23 cellular contexts compared by ENCODE assay signal in the genomic region with DNA sequence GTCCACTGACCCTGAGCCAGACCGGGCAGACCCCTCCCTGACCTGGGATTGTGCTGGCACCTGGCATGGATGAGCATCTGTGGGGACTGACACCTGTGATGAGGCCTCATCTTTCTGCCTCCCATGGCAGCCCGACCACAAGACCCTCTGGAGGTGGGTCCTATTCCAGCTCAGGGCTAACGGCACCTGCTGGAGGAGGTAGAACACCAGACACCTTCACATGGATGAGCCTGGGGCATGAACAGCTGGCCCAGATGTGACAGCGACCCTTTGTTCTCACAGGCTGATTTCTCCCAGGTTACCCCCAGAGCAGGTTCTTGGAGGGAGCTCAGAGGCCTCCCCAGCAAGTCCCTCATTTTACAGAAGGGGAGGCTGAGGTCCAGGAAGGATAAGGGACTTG. TPM values are rescaled to one million over a fixed set of nuclear protein-coding genes. Genes with fewer than 3 reads are reported as not detected.
A peak's percentile ranks its signal among the peaks of the same experiment; 100 is the strongest.
DNase-seq lines count a peak whose midpoint lies in the region; ATAC-seq, FAIRE-seq and TF ChIP-seq lines count a peak whose summit lies in the region.
"Had no signal": no experiment of that assay in that cellular context is flagged by ENCODE, and none has a peak within 500 bp of the region (broad histone marks: within the 10 kb centered on the region; RNA-seq: fewer than 3 reads in every experiment).

No MANE protein-coding gene starts in this region.

- FAIRE-seq in GM12878 (lab: Jason Lieb, UNC) (no peak), kidney (lab: Jason Lieb, UNC) (no peak)
- FAIRE-seq: A204.1 had no signal

- H3K27ac ChIP-seq in GM12878 (ENCODE audit: control insufficient read depth, insufficient read depth) (no peak overlapping the region), kidney (ENCODE audit: low read depth in 2 of 2, low read length in 2 of 2) (no peak overlapping the region)
- H3K27ac ChIP-seq: Peyer's patch had no signal

- 96% methylated on average over 4 of the region's 4 CpGs for WGBS in GM12878 (ENCODE audit: insufficient coverage, insufficient replicate concordance, low lambda C conversion rate, missing lambda C conversion rate)

- peaks cover 31% of the 10 kb centered on the region for H3K79me2 ChIP-seq in GM12878 (ENCODE audit: control insufficient read depth, insufficient read depth, low read length)

- TF ChIP-seq RAD21 in GM12878 (IDR thresholded peaks at IDR 0.05; ENCODE audit: insufficient read depth, low read depth, low read length) = no peak

- H3K27me3 Mint-ChIP-seq in stimulated activated memory B cell treated with anti-CD40 and anti-IgM and Interleukin-4, amounts not matched to agents 10 μg/mL and 1 μg/mL and 100 μg/mL, for 72 hours = no peaks in the 10 kb centered on the region
- H3K27me3 Mint-ChIP-seq in mesothelial cell of epicardium (ENCODE audit: low read depth) = peaks cover 55% of the 10 kb centered on the region
- H3K27me3 Mint-ChIP-seq: B cell had no signal

- peak overlapping the region; percentile 91 for H3K27ac Mint-ChIP-seq in stimulated activated memory B cell treated with anti-CD40 and anti-IgM and Interleukin-4, amounts not matched to agents 10 μg/mL and 1 μg/mL and 100 μg/mL, for 72 hours
- H3K27ac Mint-ChIP-seq in mesothelial cell of epicardium = no peak overlapping the region
- H3K27ac Mint-ChIP-seq: B cell, GM23338 had no signal

- POLR2A ChIA-PET in GM12878 (lab: Charles Lee) = interaction anchor here (0.5 to 1.5 kb wide), 2 partner anchors 13 to 57 kb away, joined by 3 read pairs; no protein-coding TSS in a partner anchor

- H3K36me3 ChIP-seq in GM12878 (ENCODE audit: control insufficient read depth in 2 of 2, insufficient read depth in 2 of 2, low read length in 1 of 2) = peaks cover 17 to 29% of the 10 kb centered on the region in 2 experiments; a peak in 3 of 4 replicates
- H3K36me3 ChIP-seq in kidney (ENCODE audit: control insufficient read depth in 1 of 2, insufficient read depth in 2 of 2, low read length in 2 of 2) = no peaks in the 10 kb centered on the region
- H3K36me3 ChIP-seq: Peyer's patch had no signal

- ATAC-seq in GM12878 = no peak
- ATAC-seq in stimulated activated memory B cell treated with anti-CD40 and anti-IgM and Interleukin-4, amounts not matched to agents 10 μg/mL and 1 μg/mL and 100 μg/mL, for 72 hours = no peak
- ATAC-seq: GM23338, SK-N-SH treated with all-trans-retinoic acid at 6 μM for 48 hours had no signal

- peaks cover 60% of the 10 kb centered on the region for H3K36me3 Mint-ChIP-seq in stimulated activated memory B cell treated with anti-CD40 and anti-IgM and Interleukin-4, amounts not matched to agents 10 μg/mL and 1 μg/mL and 100 μg/mL, for 72 hours
- H3K36me3 Mint-ChIP-seq in mesothelial cell of epicardium = no peaks in the 10 kb centered on the region

- H3K9ac ChIP-seq in GM12878 (ENCODE audit: control insufficient read depth, insufficient read depth, low read length) = no peak overlapping the region
- H3K9ac ChIP-seq in kidney (ENCODE audit: low read length in 2 of 2) = no peak overlapping the region

- in situ Hi-C loops in GM12878 (cut with MboI) = no loop called here

- RAD21 ChIA-PET in GM12878 (lab: Charles Lee; ENCODE audit: unreplicated experiment) = interaction anchor here (5.5 kb wide), 1 partner anchor 13 kb away, joined by 40 read pairs; no protein-coding TSS in a partner anchor

- peaks cover 2% of the 10 kb centered on the region; the same call in 1 of the 3 replicates for H3K9me3 ChIP-seq in GM12878 (replicated peaks; ENCODE audit: control insufficient read depth, insufficient read depth, low read length)
- H3K9me3 ChIP-seq in kidney (ENCODE audit: control insufficient read depth in 1 of 2, low read length in 2 of 2) = peaks cover 0 to 7% of the 10 kb centered on the region in 2 donors

- peak; percentile 54 for DNase-seq in activated CD8-positive, alpha-beta memory T cell treated with anti-CD3 and anti-CD28 coated beads for 24 hours
- DNase-seq in activated CD8-positive, alpha-beta memory T cell treated with anti-CD3 and anti-CD28 coated beads, Interleukin-2, amount 50 U/mL, for 4 hours = no peak
- DNase-seq in GM12878 (ENCODE audit: low read depth, low spot score) (no peak), kidney (peak; percentile 31), NCI-H2227 treated with DMSO at 0.1 percent for 48 hours (lab: John Stamatoyannopoulos, UW) (no peak), mesothelial cell of epicardium (ENCODE audit: low spot score in 2 of 2, unreplicated experiment in 2 of 2) (no peak)
- DNase-seq: DMS79, HCEC 1CT, KG1, NCI-H1105, NCI-H146, NCI-H2029, NCI-H345, NCI-H524 treated with DMSO at 0.1 percent for 48 hours, NCI-H82, Peyer's patch had no signal

- H3K4me2 ChIP-seq in GM12878 (ENCODE audit: control insufficient read depth, insufficient read depth) = no peak overlapping the region
- H3K4me2 ChIP-seq: GM23338 had no signal

- TF ChIP-seq CTCF in GM12878 (IDR thresholded peaks at IDR 0.05 in 2 of 3, conservative IDR thresholded peaks at IDR 0.05 in 1 of 3; ENCODE audit: control insufficient read depth in 2 of 3, extremely low read depth in 1 of 3, insufficient read depth in 1 of 3, low read depth in 3 of 3, low read length in 3 of 3) = no peak
- TF ChIP-seq CTCF in kidney (IDR thresholded peaks at IDR 0.05; ENCODE audit: borderline replicate concordance, extremely low read depth, insufficient read depth) = no peak
- no peak for TF ChIP-seq CTCF in mesothelial cell of epicardium (IDR thresholded peaks at IDR 0.05; ENCODE audit: unreplicated experiment)

- no peak overlapping the region for H2AFZ ChIP-seq in GM12878 (ENCODE audit: control insufficient read depth, low read depth, low read length)
- H2AFZ ChIP-seq: GM23338 had no signal

- no peak overlapping the region for H3K4me3 Mint-ChIP-seq in stimulated activated memory B cell treated with anti-CD40 and anti-IgM and Interleukin-4, amounts not matched to agents 10 μg/mL and 1 μg/mL and 100 μg/mL, for 72 hours
- H3K4me3 Mint-ChIP-seq in mesothelial cell of epicardium = no peak overlapping the region
- H3K4me3 Mint-ChIP-seq: B cell, GM23338 had no signal

- peaks cover 87% of the 10 kb centered on the region for H3K4me1 Mint-ChIP-seq in stimulated activated memory B cell treated with anti-CD40 and anti-IgM and Interleukin-4, amounts not matched to agents 10 μg/mL and 1 μg/mL and 100 μg/mL, for 72 hours
- H3K4me1 Mint-ChIP-seq in mesothelial cell of epicardium = no peaks in the 10 kb centered on the region
- H3K4me1 Mint-ChIP-seq: GM23338 had no signal

- no peaks in the 10 kb centered on the region for H4K20me1 ChIP-seq in GM12878 (ENCODE audit: control insufficient read depth, insufficient read depth)

- intact Hi-C loops in GM12878 (cut with micrococcal nuclease; ENCODE audit: unreplicated experiment) = loop anchor here (2.0 kb wide), 1 partner anchor 13 kb away; no protein-coding TSS in a partner anchor
- intact Hi-C loops in kidney (cut with DNase I) = no loop called here

- H3K9me3 Mint-ChIP-seq in stimulated activated memory B cell treated with anti-CD40 and anti-IgM and Interleukin-4, amounts not matched to agents 10 μg/mL and 1 μg/mL and 100 μg/mL, for 72 hours = peaks cover 4% of the 10 kb centered on the region
- H3K9me3 Mint-ChIP-seq in mesothelial cell of epicardium = peaks cover 17% of the 10 kb centered on the region

- TF ChIP-seq POLR2A in GM12878 (IDR thresholded peaks at IDR 0.05; ENCODE audit: low read depth, low read length) = peak; percentile 49; the same call in 1 of the 2 replicates

- no TSS peak for BruUV-seq in GM12878 (replicated peaks; lab: Mats Ljungman, UMichigan)

- H3K4me1 ChIP-seq in GM12878 (ENCODE audit: control insufficient read depth, insufficient read depth, low read length) (peaks cover 40% of the 10 kb centered on the region), kidney (ENCODE audit: control insufficient read depth in 1 of 2, insufficient read depth in 1 of 2, low read depth in 1 of 2, low read length in 2 of 2) (no peaks in the 10 kb centered on the region)

- no peak overlapping the region for H3K4me3 ChIP-seq in GM12878
- no peak overlapping the region for H3K4me3 ChIP-seq in kidney (ENCODE audit: low read length in 2 of 2)
- H3K4me3 ChIP-seq: GM23338, Peyer's patch had no signal

- TF ChIP-seq EP300 in GM12878 (IDR thresholded peaks at IDR 0.05; ENCODE audit: borderline replicate concordance in 1 of 2, control insufficient read depth in 1 of 2, low read depth in 2 of 2, low read length in 2 of 2) = no peak

- SMC1A ChIA-PET in GM12878 (lab: Charles Lee; ENCODE audit: uncharacterized antibody, unreplicated experiment) = interaction anchor here (1.0 to 4.2 kb wide), 8 partner anchors 12 to 82 kb away, joined by 3 to 19 read pairs (median 3); no protein-coding TSS in a partner anchor

- no peaks in the 10 kb centered on the region for H3K27me3 ChIP-seq in GM12878 (replicated peaks in 1 of 2; ENCODE audit: control insufficient read depth in 2 of 2, insufficient read depth in 2 of 2, low read length in 1 of 2)
- H3K27me3 ChIP-seq: Peyer's patch had no signal

- CTCF ChIA-PET in GM12878 (lab: Yijun Ruan, JAX) = interaction anchor here (1.3 to 6.2 kb wide), 2 partner anchors 14 to 128 kb away, joined by 4 to 45 read pairs; no protein-coding TSS in a partner anchor

RNA-seq across cellular contexts. Expression of gene PIK3R6, which starts 46.4 kb away (rescaled TPM):
- 293 and 314 TPM in 2 replicates for total RNA-seq in GM12878 (2013; cell fraction: nucleolus; rRNA removed)
- total RNA-seq in GM12878 (2014; rRNA removed) = 40.3 and 44.7 TPM in 2 replicates
- 26.4 and 27.9 TPM in 2 replicates for total RNA-seq in GM12878 (2014; rRNA removed; fragmentation: Illumina TruSeq; extraction: Trizol)
- total RNA-seq in GM12878 (2021) = 76.7 and 81.7 TPM in 2 replicates
- polyA plus RNA-seq in GM12878 (2011; ENCODE audit: low read depth) = 68.9 TPM
- 73.5 and 146 TPM in 2 replicates for polyA plus RNA-seq in GM12878 (2011; rRNA removed)
- polyA plus RNA-seq in GM12878 (2011; cell fraction: cytosol; rRNA removed) = 164 and 182 TPM in 2 replicates
- polyA plus RNA-seq in GM12878 (2011; cell fraction: nucleus; rRNA removed) = 666 and 871 TPM in 2 replicates
- polyA plus RNA-seq in GM12878 (2012) = 144 and 184 TPM in 2 replicates
- 31.6 and 54.7 TPM in 2 replicates for polyA plus RNA-seq in GM12878 (2014; fragmentation: Illumina TruSeq; extraction: Trizol)
- 1 to 10 TPM; 6.7 to 7.4 TPM for polyA plus RNA-seq in GM12878 (2014; fragmentation: Nextera tagmentation; extraction: Ambion mirVana)
- polyA plus RNA-seq in GM12878 (2014; rRNA removed) = 86.5 and 99.8 TPM in 2 replicates
- 100 to 1,000 TPM; 103 to 109 TPM for polyA plus RNA-seq in GM12878 (2016; fragmentation: Nextera tagmentation; extraction: Ambion mirVana)
- 99.0 and 156 TPM in 2 replicates for polyA minus RNA-seq in GM12878 (2011; rRNA and poly(A)+ RNA removed)
- 50.8 and 58.4 TPM in 2 replicates for polyA minus RNA-seq in GM12878 (2011; cell fraction: cytosol; rRNA and poly(A)+ RNA removed)
- polyA minus RNA-seq in GM12878 (2011; cell fraction: nucleus; rRNA and poly(A)+ RNA removed) = 143 and 160 TPM in 2 replicates
- total RNA-seq in kidney = 2.3 TPM
- polyA plus RNA-seq in kidney (ENCODE audit: insufficient read depth, low read depth, low replicate concordance) = 0.17 TPM
- not detected in 3 replicates for total RNA-seq in mesothelial cell of epicardium
- total RNA-seq: HT1080, OCI-LY7 had no signal

RNA-seq across cellular contexts. Expression of gene PIK3R5, which starts 51.6 kb away (rescaled TPM):
- total RNA-seq in GM12878 (2013; cell fraction: nucleolus; rRNA removed) = 260 and 296 TPM in 2 replicates
- total RNA-seq in GM12878 (2014; rRNA removed) = 36.8 and 39.5 TPM in 2 replicates
- total RNA-seq in GM12878 (2014; rRNA removed; fragmentation: Illumina TruSeq; extraction: Trizol) = 24.7 and 26.5 TPM in 2 replicates
- total RNA-seq in GM12878 (2021) = 50.8 and 51.2 TPM in 2 replicates
- 25.1 TPM for polyA plus RNA-seq in GM12878 (2011; ENCODE audit: low read depth)
- 34.3 and 43.9 TPM in 2 replicates for polyA plus RNA-seq in GM12878 (2011; rRNA removed)
- 42.7 and 45.7 TPM in 2 replicates for polyA plus RNA-seq in GM12878 (2011; cell fraction: cytosol; rRNA removed)
- 155 and 160 TPM in 2 replicates for polyA plus RNA-seq in GM12878 (2011; cell fraction: nucleus; rRNA removed)
- 44.1 and 46.7 TPM in 2 replicates for polyA plus RNA-seq in GM12878 (2012)
- 27.3 and 34.2 TPM in 2 replicates for polyA plus RNA-seq in GM12878 (2014; fragmentation: Illumina TruSeq; extraction: Trizol)
- polyA plus RNA-seq in GM12878 (2014; fragmentation: Nextera tagmentation; extraction: Ambion mirVana) = 1 to 10 TPM; 9.5 to 9.6 TPM
- polyA plus RNA-seq in GM12878 (2014; rRNA removed) = 32.9 and 33.5 TPM in 2 replicates
- 10 to 100 TPM; 36.9 to 39.5 TPM for polyA plus RNA-seq in GM12878 (2016; fragmentation: Nextera tagmentation; extraction: Ambion mirVana)
- 48.9 and 95.6 TPM in 2 replicates for polyA minus RNA-seq in GM12878 (2011; rRNA and poly(A)+ RNA removed)
- polyA minus RNA-seq in GM12878 (2011; cell fraction: cytosol; rRNA and poly(A)+ RNA removed) = 32.6 and 35.1 TPM in 2 replicates
- polyA minus RNA-seq in GM12878 (2011; cell fraction: nucleus; rRNA and poly(A)+ RNA removed) = 48.0 and 66.0 TPM in 2 replicates
- 19.1 TPM for total RNA-seq in kidney
- 0.45 TPM for polyA plus RNA-seq in kidney (ENCODE audit: insufficient read depth, low read depth, low replicate concordance)
- total RNA-seq in mesothelial cell of epicardium = 0.18 to 0.27 TPM (median 0.25 TPM) in 3 replicates
- total RNA-seq: HT1080 had no signal

Comparison
In these comparisons a context has a peak if more than half of its experiments do, and no peak if none do; other contexts are left out.
1. DNase-seq: peak in activated CD8-positive, alpha-beta memory T cell treated with anti-CD3 and anti-CD28 coated beads for 24 hours (single experiment) and kidney (single experiment); none in activated CD8-positive, alpha-beta memory T cell treated with anti-CD3 and anti-CD28 coated beads, Interleukin-2, amount 50 U/mL, for 4 hours (single experiment), GM12878 (single experiment), NCI-H2227 treated with DMSO at 0.1 percent for 48 hours (single experiment) and mesothelial cell of epicardium (0 of 2).
2. RNA of gene PIK3R5, which starts 51.6 kb away (total RNA-seq): 24.7 to 296 TPM in GM12878 and 19.1 TPM in kidney (single experiment); 0.18 to 0.27 TPM in mesothelial cell of epicardium; every median in the first group is over 10 times any median in the second.